Comparison of ENCODE assay signal across 19 cellular contexts in the genomic region with DNA sequence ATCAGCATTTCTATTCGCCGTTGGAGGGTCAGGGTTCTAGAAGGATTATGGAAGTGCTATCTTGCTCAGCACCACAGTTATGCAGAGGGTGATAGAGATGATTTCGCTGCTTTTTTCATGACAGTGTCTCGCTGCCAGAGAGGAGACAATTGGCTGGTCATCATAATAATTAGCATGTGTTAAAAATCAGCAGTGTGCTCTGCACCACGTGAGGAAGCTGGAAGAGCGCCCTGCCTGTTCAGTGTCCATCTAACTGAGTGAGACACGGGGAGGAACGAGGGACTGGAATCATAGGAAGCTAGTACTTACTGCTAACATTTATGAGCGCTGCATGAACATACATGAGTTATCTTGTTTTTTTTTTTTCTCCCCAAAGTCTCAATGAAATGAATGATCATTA.
"Had no signal": no experiment of that assay in that cellular context is flagged by ENCODE, and none has a peak within 500 bp of the region (broad histone marks: within the 10 kb centered on the region; RNA-seq: fewer than 3 reads in every experiment).

No MANE protein-coding gene starts in this region.

- DNase-seq: activated CD4-positive, alpha-beta T cell treated with anti-CD3 and anti-CD28 coated beads, Interleukin-2, amount 10 ng/mL, durations not matched to agents 24 days and 14 days; activated CD4-positive, CD25-positive, alpha-beta regulatory T cell; activated CD8-positive, alpha-beta memory T cell treated with anti-CD3 and anti-CD28 coated beads, Interleukin-2, amount 50 U/mL, for 4 hours; activated CD8-positive, alpha-beta T cell treated with anti-CD3 and anti-CD28 coated beads, Interleukin-2, amount 10 ng/mL, durations not matched to agents 7 days and 5 days; activated gamma-delta T cell; activated T-cell treated with anti-CD3 and anti-CD28 coated beads, Interleukin-2, amount 50 U/mL, for 72 hours; body of pancreas; central memory CD4-positive, alpha-beta T cell; cortex of kidney; effector memory CD4-positive, alpha-beta T cell; foreskin keratinocyte; heart left ventricle; islet precursor cell; left lung; natural killer cell; stimulated activated naive CD8-positive, alpha-beta T cell treated with anti-CD3 and anti-CD28 coated beads, Interleukin-15, Interleukin-2, amounts not matched to agents 100 U/mL and 50 U/mL, for 24 hours; SW 1271 had no signal

- H3K4me3 ChIP-seq: body of pancreas, heart left ventricle, left lung had no signal

- H3K27me3 ChIP-seq: body of pancreas, foreskin keratinocyte, left lung, neutrophil had no signal

- H3K27ac ChIP-seq: body of pancreas, foreskin keratinocyte, heart left ventricle, left lung, neutrophil had no signal

- ATAC-seq: activated CD8-positive, alpha-beta T cell treated with anti-CD3 and anti-CD28 coated beads, Interleukin-2, amount 10 ng/mL, durations not matched to agents 7 days and 5 days; activated naive CD4-positive, alpha-beta T cell treated with anti-CD3 and anti-CD28 coated beads, Interleukin-2, amount 50 U/mL, for 72 hours; activated T-cell treated with anti-CD3 and anti-CD28 coated beads, Interleukin-2, amount 50 U/mL, for 72 hours; body of pancreas; foreskin keratinocyte; heart left ventricle; left lung; natural killer cell; stimulated activated naive CD8-positive, alpha-beta T cell treated with anti-CD3 and anti-CD28 coated beads, Interleukin-15, Interleukin-2, amounts not matched to agents 100 U/mL and 50 U/mL, for 24 hours had no signal

- H3K9me3 ChIP-seq: body of pancreas, heart left ventricle, left lung, neutrophil had no signal

- H3K4me1 ChIP-seq: body of pancreas, foreskin keratinocyte, heart left ventricle, left lung had no signal

- H3K36me3 ChIP-seq: heart left ventricle, left lung, neutrophil had no signal
